ENCODE assay signal across 8 cellular contexts in genomic region chr19:35045667-35046300, GRCh38. TPM values are rescaled to one million over a fixed set of nuclear protein-coding genes. Genes with fewer than 3 reads are reported as not detected.
DNase-seq lines count a peak whose midpoint lies in the region; ATAC-seq and TF ChIP-seq lines count a peak whose summit lies in the region.

No MANE protein-coding gene starts in this region.

- peaks cover 0 to 12% (median 4%) of the 10 kb centered on the region in 5 donors for H3K27me3 Mint-ChIP-seq in naive thymus-derived CD8-positive, alpha-beta T cell

- no TSS peak for BruUV-seq in Panc1 (replicated peaks; lab: Mats Ljungman, UMichigan)

- CTCF ChIA-PET in Panc1 (lab: Charles Lee): interaction anchor here (0.5 to 0.6 kb wide), 2 partner anchors 7 to 14 kb away, joined by 3 to 6 read pairs; no protein-coding TSS in a partner anchor

- 45 to 60% methylated on average over 9 to 10 of the region's 10 CpGs for WGBS in body of pancreas, 2 donors

- POLR2A ChIA-PET in Panc1 (lab: Charles Lee): no interaction called here
- POLR2A ChIA-PET in naive thymus-derived CD8-positive, alpha-beta T cell (lab: Charles Lee): interaction anchor here (0.7 to 1.4 kb wide), 3 partner anchors 15 to 31 kb away, joined by 3 to 5 read pairs (median 3); no protein-coding TSS in a partner anchor

- DNase-seq in NCI-H748 (lab: John Stamatoyannopoulos, UW; ENCODE audit: unreplicated experiment) (peak; percentile 24), NCI-H748 treated with DMSO at 0.1 percent for 48 hours (lab: John Stamatoyannopoulos, UW) (no peak), H7 (peak; percentile 88), Panc1 (ENCODE audit: low read depth, low spot score) (no peak), body of pancreas (peak in 3 of 4 donors; percentile 28 to 50 (median 43)), DMS153 (lab: John Stamatoyannopoulos, UW) (no peak), NCI-H2081 (lab: John Stamatoyannopoulos, UW) (no peak)
- DNase-seq in naive thymus-derived CD8-positive, alpha-beta T cell: peak in 5 of 10 donors; percentile 13 to 50 (median 41)

- TF ChIP-seq CTCF in Panc1 (IDR thresholded peaks at IDR 0.05) (no peak; the same call in 1 of the 2 replicates), body of pancreas (IDR thresholded peaks at IDR 0.05) (peak in 1 of 7 experiments; percentile 6)

- peaks cover 28 to 38% (median 33%) of the 10 kb centered on the region in 4 donors for H3K4me1 Mint-ChIP-seq in naive thymus-derived CD8-positive, alpha-beta T cell

- no peak overlapping the region for H3K4me3 Mint-ChIP-seq in naive thymus-derived CD8-positive, alpha-beta T cell

- H3K4me1 ChIP-seq in Panc1 (ENCODE audit: control insufficient read depth, insufficient read depth, low read length) (peaks cover 6% of the 10 kb centered on the region), body of pancreas (peaks cover 90% of the 10 kb centered on the region)

- no peaks in the 10 kb centered on the region for H3K9me3 Mint-ChIP-seq in naive thymus-derived CD8-positive, alpha-beta T cell

- H3K9me3 ChIP-seq in Panc1 (ENCODE audit: control insufficient read depth, insufficient read depth, low read depth, low read length): no peaks in the 10 kb centered on the region
- no peaks in the 10 kb centered on the region for H3K9me3 ChIP-seq in body of pancreas

- H3K4me3 ChIP-seq in H7 (ENCODE audit: insufficient read depth, low read depth, low read length): no peak overlapping the region
- H3K4me3 ChIP-seq in Panc1 (ENCODE audit: low read depth in 2 of 2, low read length in 2 of 2): no peak overlapping the region
- no peak overlapping the region for H3K4me3 ChIP-seq in body of pancreas

- H3K27me3 ChIP-seq in H7 (ENCODE audit: control insufficient read depth, insufficient read depth, low read length) (no peaks in the 10 kb centered on the region), Panc1 (ENCODE audit: control insufficient read depth, insufficient read depth, low read length) (no peaks in the 10 kb centered on the region), body of pancreas (no peaks in the 10 kb centered on the region)

- peak; percentile 75 for ATAC-seq in Panc1
- no peak for ATAC-seq in body of pancreas
- peak; percentile 82 to 95 for ATAC-seq in naive thymus-derived CD8-positive, alpha-beta T cell

- intact Hi-C loops in Panc1 (cut with micrococcal nuclease; ENCODE audit: unreplicated experiment): loop anchor here (10.0 kb wide), 1 partner anchor 49 kb away; no protein-coding TSS in a partner anchor
- intact Hi-C loops in body of pancreas (cut with DNase I): loop anchor here (10.0 kb wide), 1 partner anchor 89 kb away; the partner anchor contains the start of genes FXYD1 and LGI4

- H3K27ac Mint-ChIP-seq in naive thymus-derived CD8-positive, alpha-beta T cell: peak overlapping the region in 1 of 10 donors; percentile 20

- no peaks in the 10 kb centered on the region for H3K36me3 Mint-ChIP-seq in naive thymus-derived CD8-positive, alpha-beta T cell

- H3K27ac ChIP-seq in Panc1 (ENCODE audit: low read length): no peak overlapping the region
- H3K27ac ChIP-seq in body of pancreas: peak overlapping the region in 2 of 4 donors; percentile 17 to 41

- H3K36me3 ChIP-seq in H7 (replicated peaks; ENCODE audit: control insufficient read depth, insufficient read depth, low read length) (no peaks in the 10 kb centered on the region; the same call in none of the 2 replicates), Panc1 (ENCODE audit: control insufficient read depth, insufficient read depth, low read length) (no peaks in the 10 kb centered on the region), body of pancreas (replicated peaks in 1 of 2; ENCODE audit: insufficient read depth in 1 of 2, low read depth in 2 of 2) (no peaks in the 10 kb centered on the region)

- in situ Hi-C loops in Panc1 (cut with HindIII; ENCODE audit: low pct_unique_long_range_greater_than_20kb, low sequenced_read_pairs): no loop called here

- no peak for TF ChIP-seq POLR2A in body of pancreas (IDR thresholded peaks at IDR 0.05)

RNA-seq across cellular contexts. Expression of gene HPN, which starts 4.3 kb away (rescaled TPM):
- 6.1 and 13.9 TPM in 2 replicates for total RNA-seq in H7 (2014; rRNA removed; shearing (Covaris generic))
- 0.08 TPM for total RNA-seq in Panc1 (2021; ENCODE audit: unreplicated experiment)
- polyA plus RNA-seq in Panc1 (2012; ENCODE audit: insufficient read length): 0.25 TPM
- 100 to 1,000 TPM; 135 to 289 TPM for total RNA-seq in body of pancreas
- total RNA-seq in naive thymus-derived CD8-positive, alpha-beta T cell: under 1 TPM in 1 of 2 experiments, not detected in 1; 0.16 TPM
- under 1 TPM in 1 of 3 donors, not detected in 2; 0.16 TPM for polyA plus RNA-seq in naive thymus-derived CD8-positive, alpha-beta T cell

RNA-seq across cellular contexts. Expression of gene SCN1B, which starts 15.5 kb away (rescaled TPM):
- 8.1 and 8.9 TPM in 2 replicates for total RNA-seq in H7 (2014; rRNA removed; shearing (Covaris generic))
- 4.6 TPM for total RNA-seq in Panc1 (2021; ENCODE audit: unreplicated experiment)
- 2.1 TPM for polyA plus RNA-seq in Panc1 (2012; ENCODE audit: insufficient read length)
- 10 to 100 TPM in 1 of 2 donors, 1 to 10 TPM in 1; 2.3 to 23.6 TPM for total RNA-seq in body of pancreas
- total RNA-seq in naive thymus-derived CD8-positive, alpha-beta T cell: 1 to 10 TPM; 1.6 to 2.1 TPM
- polyA plus RNA-seq in naive thymus-derived CD8-positive, alpha-beta T cell: under 1 TPM in 2 of 3 donors, not detected in 1; 0.27 to 0.28 TPM

RNA-seq across cellular contexts. Expression of gene GRAMD1A, which starts 45.7 kb away (rescaled TPM):
- total RNA-seq in H7 (2014; rRNA removed; shearing (Covaris generic)): 110 and 138 TPM in 2 replicates
- total RNA-seq in Panc1 (2021; ENCODE audit: unreplicated experiment) (69.9 TPM), body of pancreas (10 to 100 TPM; 90.8 to 94.9 TPM)
- polyA plus RNA-seq in Panc1 (2012; ENCODE audit: insufficient read length): 71.6 TPM
- total RNA-seq in naive thymus-derived CD8-positive, alpha-beta T cell: 100 to 1,000 TPM; 317 to 335 TPM
- 10 to 100 TPM; 29.5 to 77.0 (median 42.0) TPM for polyA plus RNA-seq in naive thymus-derived CD8-positive, alpha-beta T cell

Comparison
In these comparisons a context has a peak if more than half of its experiments do, and no peak if none do; other contexts are left out.
1. DNase-seq: peak in NCI-H748 (single experiment), H7 (single experiment) and body of pancreas (3 of 4); none in NCI-H748 treated with DMSO at 0.1 percent for 48 hours (single experiment), Panc1 (single experiment), DMS153 (single experiment) and NCI-H2081 (0 of 2).